In genomic region chr14:34070917-34071407, GRCh38 we compare ENCODE assay signal across 30 cellular contexts.
DNase-seq lines count a peak whose midpoint lies in the region; ATAC-seq, FAIRE-seq and TF ChIP-seq lines count a peak whose summit lies in the region.
"Had no signal": no experiment of that assay in that cellular context is flagged by ENCODE, and none has a peak within 500 bp of the region (broad histone marks: within the 10 kb centered on the region; RNA-seq: fewer than 3 reads in every experiment).

No MANE protein-coding gene starts in this region.

- no peak overlapping the region for H3K4me3 ChIP-seq in HepG2 (replicated peaks in 1 of 3; ENCODE audit: insufficient read depth in 1 of 3, low read depth in 2 of 3, low read length in 3 of 3)
- no peak overlapping the region for H3K4me3 ChIP-seq in right lobe of liver
- H3K4me3 ChIP-seq: A549; BLaER1; BLaER1 treated with 17β-estradiol and CSF1 and Interleukin-3, amounts not matched to agents 10 nM and 100 nM had no signal

- no peak for TF ChIP-seq RAD21 in HepG2 (CRISPR knock-in tag; IDR thresholded peaks at IDR 0.05)

- POLR2A ChIA-PET in HepG2 (lab: Yijun Ruan, JAX) = no interaction called here

- H3K27ac ChIP-seq in HepG2 (ENCODE audit: extremely low read length, insufficient read depth, low read length) = no peak overlapping the region
- H3K27ac ChIP-seq in right lobe of liver = no peak overlapping the region
- H3K27ac ChIP-seq: 22Rv1; A549; BLaER1; BLaER1 treated with 17β-estradiol and CSF1 and Interleukin-3, amounts not matched to agents 10 nM and 100 nM; C4-2B had no signal

- intact Hi-C loops in HepG2 (cut with micrococcal nuclease; ENCODE audit: unreplicated experiment) (no loop called here), right lobe of liver (cut with DNase I) (no loop called here)

- H3K4me2 ChIP-seq in HepG2 (ENCODE audit: low read depth, low read length) = no peak overlapping the region
- H3K4me2 ChIP-seq: A549; BLaER1; BLaER1 treated with 17β-estradiol and CSF1 and Interleukin-3, amounts not matched to agents 10 nM and 100 nM had no signal

- FAIRE-seq in HepG2 (lab: Jason Lieb, UNC) = no peak
- FAIRE-seq: A204.1, A549 had no signal

- no peak for TF ChIP-seq CTCF in HepG2 (CRISPR knock-in tag; IDR thresholded peaks at IDR 0.05)
- no peak for TF ChIP-seq CTCF in right lobe of liver (IDR thresholded peaks at IDR 0.05)

- 17% methylated on average over 3 of the region's 3 CpGs for WGBS in HepG2 (ENCODE audit: low lambda C conversion rate)
- 61% methylated on average over 3 of the region's 3 CpGs for WGBS in right lobe of liver (ENCODE audit: insufficient coverage, low coverage, low lambda C conversion rate, missing lambda C conversion rate)

- CTCF ChIA-PET in HepG2 (lab: Yijun Ruan, JAX; ENCODE audit: low intra/inter-chr PET ratio, low total read pairs) = no interaction called here

- ATAC-seq in HepG2 (no peak), right lobe of liver (no peak)
- ATAC-seq: A549; CD8-positive, alpha-beta T cell had no signal

- H4K20me1 ChIP-seq in HepG2 (ENCODE audit: insufficient read depth, low read length) = no peaks in the 10 kb centered on the region
- H4K20me1 ChIP-seq: BLaER1; BLaER1 treated with 17β-estradiol and CSF1 and Interleukin-3, amounts not matched to agents 10 nM and 100 nM had no signal

- no TSS peak for BruUV-seq in HepG2 (replicated peaks; lab: Mats Ljungman, UMichigan)

- H3K9me3 ChIP-seq in HepG2 (ENCODE audit: low read length) (peaks cover 11% of the 10 kb centered on the region), right lobe of liver (no peaks in the 10 kb centered on the region)
- H3K9me3 ChIP-seq: BE2C, Caco-2 had no signal

- TF ChIP-seq EP300 in HepG2 (IDR thresholded peaks at IDR 0.05; ENCODE audit: low read depth in 2 of 2, low read length in 2 of 2) = no peak
- no peak for TF ChIP-seq EP300 in HepG2 (CRISPR knock-in tag; IDR thresholded peaks at IDR 0.05; ENCODE audit: borderline replicate concordance)

- no peaks in the 10 kb centered on the region for H3K4me1 ChIP-seq in HepG2 (ENCODE audit: insufficient read depth, low read length)
- no peaks in the 10 kb centered on the region for H3K4me1 ChIP-seq in right lobe of liver
- H3K4me1 ChIP-seq: Caco-2 had no signal

- H2AFZ ChIP-seq in HepG2 (ENCODE audit: low read length) = no peak overlapping the region

- no peak overlapping the region for H3K9ac ChIP-seq in HepG2 (ENCODE audit: insufficient read depth, low read depth, low read length)
- H3K9ac ChIP-seq: BLaER1; BLaER1 treated with 17β-estradiol and CSF1 and Interleukin-3, amounts not matched to agents 10 nM and 100 nM had no signal

- in situ Hi-C loops in HepG2 (cut with HindIII; ENCODE audit: extremely low pct_ligation_motif_present, low pct_unique_long_range_greater_than_20kb) = no loop called here

- peak; percentile 57 for DNase-seq in NCI-H82 (lab: John Stamatoyannopoulos, UW)
- DNase-seq in NCI-H82 treated with DMSO at 0.1 percent for 48 hours (lab: John Stamatoyannopoulos, UW; ENCODE audit: unreplicated experiment) = no peak
- DNase-seq in HepG2 (ENCODE audit: low spot score) = no peak
- DNase-seq in right lobe of liver = no peak
- DNase-seq: 8988T; ACHN; AML-193; BE2C; C1 segment of cervical spinal cord; Caco-2; Calu3; CD4-positive, alpha-beta memory T cell; CD4-positive, alpha-beta T cell; CD4-positive, CD25-positive, alpha-beta regulatory T cell; CD8-positive, alpha-beta memory T cell; CD8-positive, alpha-beta T cell; COR-L47; DMS 273 treated with DMSO at 0.1 percent for 48 hours; DMS153; DMS53; DMS79; DMS79 treated with DMSO at 0.1 percent for 48 hours; DND-41; EL had no signal

- no peaks in the 10 kb centered on the region for H3K36me3 ChIP-seq in HepG2 (replicated peaks in 1 of 2; ENCODE audit: control insufficient read depth in 1 of 2, insufficient read depth in 2 of 2, low read length in 2 of 2)
- H3K36me3 ChIP-seq in right lobe of liver = no peaks in the 10 kb centered on the region
- H3K36me3 ChIP-seq: BE2C; BLaER1; BLaER1 treated with 17β-estradiol and CSF1 and Interleukin-3, amounts not matched to agents 10 nM and 100 nM had no signal

- peaks cover 2 to 25% of the 10 kb centered on the region in 2 experiments; a peak in 3 of 5 replicates for H3K27me3 ChIP-seq in HepG2 (ENCODE audit: control insufficient read depth in 1 of 2, insufficient read depth in 2 of 2, low read length in 2 of 2)
- H3K27me3 ChIP-seq in right lobe of liver = no peaks in the 10 kb centered on the region
- H3K27me3 ChIP-seq: BE2C; BLaER1; BLaER1 treated with 17β-estradiol and CSF1 and Interleukin-3, amounts not matched to agents 10 nM and 100 nM had no signal

- no peaks in the 10 kb centered on the region for H3K79me2 ChIP-seq in HepG2 (ENCODE audit: insufficient read depth, low read length)

- no peak for TF ChIP-seq POLR2A in HepG2 (IDR thresholded peaks at IDR 0.05; ENCODE audit: insufficient read depth in 1 of 2, low read depth in 2 of 2, low read length in 2 of 2)
- TF ChIP-seq POLR2A in right lobe of liver (IDR thresholded peaks at IDR 0.05) = no peak

TF ChIP-seq in HepG2, 621 proteins besides CTCF, POLR2A, EP300 and RAD21:
- TF ChIP-seq ZNF556 (CRISPR knock-in tag; IDR thresholded peaks at IDR 0.05; ENCODE audit: borderline replicate concordance) = no peak
- peak; percentile 93 for TF ChIP-seq ZFP36 (IDR thresholded peaks at IDR 0.05; ENCODE audit: borderline replicate concordance, low read depth, low read length, partially characterized antibody)
- no peak for TF ChIP-seq ZNF501 (CRISPR knock-in tag; IDR thresholded peaks at IDR 0.05)
- no peak for TF ChIP-seq CCDC6 (CRISPR knock-in tag; IDR thresholded peaks at IDR 0.05)
- peak; percentile 95 for TF ChIP-seq RNF2 (conservative IDR thresholded peaks at IDR 0.05; ENCODE audit: low read depth)
- TF ChIP-seq ZNF552 (CRISPR knock-in tag; IDR thresholded peaks at IDR 0.05; ENCODE audit: borderline replicate concordance) = no peak
- TF ChIP-seq KDM6A (CRISPR knock-in tag; IDR thresholded peaks at IDR 0.05; ENCODE audit: low read depth) = no peak
- peak; percentile 96 for TF ChIP-seq CBX2 (IDR thresholded peaks at IDR 0.05; ENCODE audit: low read depth, low read length)
- no peak for TF ChIP-seq CBX2 (CRISPR knock-in tag; IDR thresholded peaks at IDR 0.05; ENCODE audit: low read depth)
- no peak for TF ChIP-seq NRL (CRISPR knock-in tag; IDR thresholded peaks at IDR 0.05; ENCODE audit: borderline replicate concordance)
- no peak for TF ChIP-seq ZNF570 (CRISPR knock-in tag; IDR thresholded peaks at IDR 0.05; ENCODE audit: borderline replicate concordance)
- TF ChIP-seq TCF7L2 (IDR thresholded peaks at IDR 0.05; ENCODE audit: low read depth, low read length) = no peak
